ENCODE assay signal across 1 cellular context in the genomic region with DNA sequence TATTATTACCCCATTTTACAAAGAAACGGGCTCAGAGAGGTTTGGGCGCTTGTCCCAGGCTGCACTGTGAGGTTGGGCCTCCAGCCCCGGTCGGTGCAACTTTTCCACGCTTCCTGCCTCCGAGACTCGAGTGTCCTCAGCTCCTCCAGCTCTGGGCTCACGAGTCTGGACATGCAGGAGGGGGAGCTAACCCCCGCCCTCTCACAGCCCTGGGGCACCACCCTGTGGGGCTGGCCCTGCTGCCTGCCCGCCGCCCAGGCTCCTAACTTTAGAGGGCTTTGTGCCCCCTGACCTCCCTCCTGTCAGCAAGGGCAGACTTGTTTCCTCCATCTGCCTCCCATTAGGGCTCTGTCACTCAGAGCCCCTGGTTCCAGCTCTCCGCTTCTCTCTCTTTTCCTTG.
A peak's percentile ranks its signal among the peaks of the same experiment; 100 is the strongest.
TF ChIP-seq lines count a peak whose summit lies in the region.

No MANE protein-coding gene starts in this region.

TF ChIP-seq in HEK293, 187 proteins besides CTCF, POLR2A, EP300 and RAD21:
- TF ChIP-seq ZNF544 (tag by site-specific recombination; IDR thresholded peaks at IDR 0.05) = no peak
- 0 out of 2 replicates have a peak, but pooled peaks have one; percentile 24 for TF ChIP-seq ZBTB8A (tag by site-specific recombination; IDR thresholded peaks at IDR 0.05)
